In the genomic region with DNA sequence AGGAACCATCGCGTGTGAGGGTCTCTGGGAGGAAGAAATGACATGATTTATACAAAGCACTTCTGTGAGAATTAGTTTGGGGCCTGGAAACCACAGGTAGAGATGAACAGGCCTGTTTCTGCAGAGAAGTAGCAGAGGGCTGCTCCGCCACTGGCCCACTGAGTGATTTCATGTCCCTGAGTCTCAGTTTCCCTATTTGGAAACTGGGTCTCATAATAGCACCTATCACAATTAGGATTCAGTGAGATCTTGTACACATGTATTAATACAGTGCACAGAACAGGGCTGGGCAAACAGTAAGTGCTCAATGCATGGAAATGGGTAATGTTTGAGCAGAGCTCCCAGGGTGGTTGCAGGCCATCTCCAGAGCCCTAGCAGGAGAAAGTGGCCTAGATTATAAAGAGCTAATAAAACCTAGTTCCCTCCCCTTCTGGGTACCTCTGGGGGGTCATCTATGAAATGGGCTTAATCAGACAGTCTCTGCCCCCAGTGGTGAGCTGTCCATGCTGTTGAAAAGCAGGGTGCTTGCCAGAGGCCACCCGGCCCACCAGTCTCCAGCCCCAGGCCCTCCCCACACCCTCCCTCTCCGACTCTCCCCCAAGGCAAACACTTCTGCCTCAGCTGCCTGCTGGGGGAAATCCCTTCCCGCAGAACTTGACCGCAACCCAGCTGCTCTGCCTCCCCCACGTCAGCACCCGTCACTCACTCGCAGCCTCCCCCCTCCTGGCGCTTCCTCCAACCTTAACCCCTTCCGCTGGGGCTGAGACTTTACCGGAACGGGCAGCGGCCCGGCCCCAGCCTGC, we compare ENCODE assay signal across 1 cellular context.
TF ChIP-seq lines count a peak whose summit lies in the region.

No MANE protein-coding gene starts in this region.

TF ChIP-seq in HepG2, 621 proteins besides CTCF, POLR2A, EP300 and RAD21 (continued from another document):
- TF ChIP-seq, protein P1, sequence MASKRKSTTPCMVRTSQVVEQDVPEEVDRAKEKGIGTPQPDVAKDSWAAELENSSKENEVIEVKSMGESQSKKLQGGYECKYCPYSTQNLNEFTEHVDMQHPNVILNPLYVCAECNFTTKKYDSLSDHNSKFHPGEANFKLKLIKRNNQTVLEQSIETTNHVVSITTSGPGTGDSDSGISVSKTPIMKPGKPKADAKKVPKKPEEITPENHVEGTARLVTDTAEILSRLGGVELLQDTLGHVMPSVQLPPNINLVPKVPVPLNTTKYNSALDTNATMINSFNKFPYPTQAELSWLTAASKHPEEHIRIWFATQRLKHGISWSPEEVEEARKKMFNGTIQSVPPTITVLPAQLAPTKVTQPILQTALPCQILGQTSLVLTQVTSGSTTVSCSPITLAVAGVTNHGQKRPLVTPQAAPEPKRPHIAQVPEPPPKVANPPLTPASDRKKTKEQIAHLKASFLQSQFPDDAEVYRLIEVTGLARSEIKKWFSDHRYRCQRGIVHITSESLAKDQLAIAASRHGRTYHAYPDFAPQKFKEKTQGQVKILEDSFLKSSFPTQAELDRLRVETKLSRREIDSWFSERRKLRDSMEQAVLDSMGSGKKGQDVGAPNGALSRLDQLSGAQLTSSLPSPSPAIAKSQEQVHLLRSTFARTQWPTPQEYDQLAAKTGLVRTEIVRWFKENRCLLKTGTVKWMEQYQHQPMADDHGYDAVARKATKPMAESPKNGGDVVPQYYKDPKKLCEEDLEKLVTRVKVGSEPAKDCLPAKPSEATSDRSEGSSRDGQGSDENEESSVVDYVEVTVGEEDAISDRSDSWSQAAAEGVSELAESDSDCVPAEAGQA (IDR thresholded peaks at IDR 0.05; ENCODE audit: low read depth): 0 out of 2 replicates have a peak, but pooled peaks have one; percentile 42
- TF ChIP-seq, protein P1 (CRISPR knock-in tag; IDR thresholded peaks at IDR 0.05; ENCODE audit: borderline replicate concordance): no peak
- TF ChIP-seq, protein P2, sequence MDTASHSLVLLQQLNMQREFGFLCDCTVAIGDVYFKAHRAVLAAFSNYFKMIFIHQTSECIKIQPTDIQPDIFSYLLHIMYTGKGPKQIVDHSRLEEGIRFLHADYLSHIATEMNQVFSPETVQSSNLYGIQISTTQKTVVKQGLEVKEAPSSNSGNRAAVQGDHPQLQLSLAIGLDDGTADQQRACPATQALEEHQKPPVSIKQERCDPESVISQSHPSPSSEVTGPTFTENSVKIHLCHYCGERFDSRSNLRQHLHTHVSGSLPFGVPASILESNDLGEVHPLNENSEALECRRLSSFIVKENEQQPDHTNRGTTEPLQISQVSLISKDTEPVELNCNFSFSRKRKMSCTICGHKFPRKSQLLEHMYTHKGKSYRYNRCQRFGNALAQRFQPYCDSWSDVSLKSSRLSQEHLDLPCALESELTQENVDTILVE (CRISPR knock-in tag; IDR thresholded peaks at IDR 0.05): no peak
- TF ChIP-seq NR2F6 (IDR thresholded peaks at IDR 0.05): 0 out of 2 replicates have a peak, but pooled peaks have one; percentile 15
- peak; percentile 45; the same call in 1 of the 2 replicates for TF ChIP-seq NR2F6 (CRISPR knock-in tag; IDR thresholded peaks at IDR 0.05)
- TF ChIP-seq MTA3 (CRISPR knock-in tag; IDR thresholded peaks at IDR 0.05): no peak
- TF ChIP-seq NFYB (CRISPR knock-in tag; IDR thresholded peaks at IDR 0.05): no peak
- TF ChIP-seq, protein P3, sequence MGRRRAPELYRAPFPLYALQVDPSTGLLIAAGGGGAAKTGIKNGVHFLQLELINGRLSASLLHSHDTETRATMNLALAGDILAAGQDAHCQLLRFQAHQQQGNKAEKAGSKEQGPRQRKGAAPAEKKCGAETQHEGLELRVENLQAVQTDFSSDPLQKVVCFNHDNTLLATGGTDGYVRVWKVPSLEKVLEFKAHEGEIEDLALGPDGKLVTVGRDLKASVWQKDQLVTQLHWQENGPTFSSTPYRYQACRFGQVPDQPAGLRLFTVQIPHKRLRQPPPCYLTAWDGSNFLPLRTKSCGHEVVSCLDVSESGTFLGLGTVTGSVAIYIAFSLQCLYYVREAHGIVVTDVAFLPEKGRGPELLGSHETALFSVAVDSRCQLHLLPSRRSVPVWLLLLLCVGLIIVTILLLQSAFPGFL (CRISPR knock-in tag; IDR thresholded peaks at IDR 0.05): no peak
- TF ChIP-seq SOX5 (CRISPR knock-in tag; IDR thresholded peaks at IDR 0.05; ENCODE audit: borderline replicate concordance): no peak
- TF ChIP-seq, protein P4, sequence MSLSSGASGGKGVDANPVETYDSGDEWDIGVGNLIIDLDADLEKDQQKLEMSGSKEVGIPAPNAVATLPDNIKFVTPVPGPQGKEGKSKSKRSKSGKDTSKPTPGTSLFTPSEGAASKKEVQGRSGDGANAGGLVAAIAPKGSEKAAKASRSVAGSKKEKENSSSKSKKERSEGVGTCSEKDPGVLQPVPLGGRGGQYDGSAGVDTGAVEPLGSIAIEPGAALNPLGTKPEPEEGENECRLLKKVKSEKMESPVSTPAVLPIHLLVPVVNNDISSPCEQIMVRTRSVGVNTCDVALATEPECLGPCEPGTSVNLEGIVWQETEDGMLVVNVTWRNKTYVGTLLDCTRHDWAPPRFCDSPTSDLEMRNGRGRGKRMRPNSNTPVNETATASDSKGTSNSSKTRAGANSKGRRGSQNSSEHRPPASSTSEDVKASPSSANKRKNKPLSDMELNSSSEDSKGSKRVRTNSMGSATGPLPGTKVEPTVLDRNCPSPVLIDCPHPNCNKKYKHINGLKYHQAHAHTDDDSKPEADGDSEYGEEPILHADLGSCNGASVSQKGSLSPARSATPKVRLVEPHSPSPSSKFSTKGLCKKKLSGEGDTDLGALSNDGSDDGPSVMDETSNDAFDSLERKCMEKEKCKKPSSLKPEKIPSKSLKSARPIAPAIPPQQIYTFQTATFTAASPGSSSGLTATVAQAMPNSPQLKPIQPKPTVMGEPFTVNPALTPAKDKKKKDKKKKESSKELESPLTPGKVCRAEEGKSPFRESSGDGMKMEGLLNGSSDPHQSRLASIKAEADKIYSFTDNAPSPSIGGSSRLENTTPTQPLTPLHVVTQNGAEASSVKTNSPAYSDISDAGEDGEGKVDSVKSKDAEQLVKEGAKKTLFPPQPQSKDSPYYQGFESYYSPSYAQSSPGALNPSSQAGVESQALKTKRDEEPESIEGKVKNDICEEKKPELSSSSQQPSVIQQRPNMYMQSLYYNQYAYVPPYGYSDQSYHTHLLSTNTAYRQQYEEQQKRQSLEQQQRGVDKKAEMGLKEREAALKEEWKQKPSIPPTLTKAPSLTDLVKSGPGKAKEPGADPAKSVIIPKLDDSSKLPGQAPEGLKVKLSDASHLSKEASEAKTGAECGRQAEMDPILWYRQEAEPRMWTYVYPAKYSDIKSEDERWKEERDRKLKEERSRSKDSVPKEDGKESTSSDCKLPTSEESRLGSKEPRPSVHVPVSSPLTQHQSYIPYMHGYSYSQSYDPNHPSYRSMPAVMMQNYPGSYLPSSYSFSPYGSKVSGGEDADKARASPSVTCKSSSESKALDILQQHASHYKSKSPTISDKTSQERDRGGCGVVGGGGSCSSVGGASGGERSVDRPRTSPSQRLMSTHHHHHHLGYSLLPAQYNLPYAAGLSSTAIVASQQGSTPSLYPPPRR (CRISPR knock-in tag; IDR thresholded peaks at IDR 0.05; ENCODE audit: borderline replicate concordance): peak; percentile 22; the same call in 1 of the 2 replicates
- TF ChIP-seq KLF15 (CRISPR knock-in tag; IDR thresholded peaks at IDR 0.05; ENCODE audit: borderline replicate concordance): no peak
- 0 out of 2 replicates have a peak, but pooled peaks have one; percentile 43 for TF ChIP-seq ZNF670 (CRISPR knock-in tag; IDR thresholded peaks at IDR 0.05; ENCODE audit: borderline replicate concordance)
- no peak for TF ChIP-seq MTF2 (CRISPR knock-in tag; IDR thresholded peaks at IDR 0.05; ENCODE audit: borderline replicate concordance)
- 0 out of 2 replicates have a peak, but pooled peaks have one; percentile 33 for TF ChIP-seq TGIF2 (CRISPR knock-in tag; IDR thresholded peaks at IDR 0.05)
- TF ChIP-seq, protein P5, sequence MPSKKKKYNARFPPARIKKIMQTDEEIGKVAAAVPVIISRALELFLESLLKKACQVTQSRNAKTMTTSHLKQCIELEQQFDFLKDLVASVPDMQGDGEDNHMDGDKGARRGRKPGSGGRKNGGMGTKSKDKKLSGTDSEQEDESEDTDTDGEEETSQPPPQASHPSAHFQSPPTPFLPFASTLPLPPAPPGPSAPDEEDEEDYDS (CRISPR knock-in tag; IDR thresholded peaks at IDR 0.05): no peak
